In genomic region chr1:56577859-56578663, GRCh38 we compare ENCODE assay signal across 8 cellular contexts. TPM values are rescaled to one million over a fixed set of nuclear protein-coding genes. Genes with fewer than 3 reads are reported as not detected.
A peak's percentile ranks its signal among the peaks of the same experiment; 100 is the strongest.
DNase-seq lines count a peak whose midpoint lies in the region; ATAC-seq lines count a peak whose summit lies in the region.

No MANE protein-coding gene starts in this region.

- H3K36me3 ChIP-seq in muscle layer of colon (ENCODE audit: insufficient read depth, low read length) = no peaks in the 10 kb centered on the region
- no peaks in the 10 kb centered on the region for H3K36me3 ChIP-seq in aorta (ENCODE audit: control insufficient read depth in 1 of 2, insufficient read depth in 2 of 2, low read length in 1 of 2)

- peaks cover 2% of the 10 kb centered on the region for H3K4me1 Mint-ChIP-seq in T-helper 17 cell

- H3K27me3 ChIP-seq in muscle layer of colon (ENCODE audit: control insufficient read depth in 1 of 2, insufficient read depth in 2 of 2, low read length in 2 of 2) (no peaks in the 10 kb centered on the region), aorta (ENCODE audit: control insufficient read depth in 1 of 2, insufficient read depth in 2 of 2, low read length in 1 of 2) (no peaks in the 10 kb centered on the region)

- ATAC-seq in T-helper 17 cell (peak; percentile 25), esophagus mucosa (peak; percentile 68), aorta (ENCODE audit: low FRiP score) (peak; percentile 55), HG02678 (IDR thresholded peaks at IDR 0.05; ENCODE audit: unreplicated experiment) (no peak)

- peak overlapping the region; percentile 88 for H3K4me3 Mint-ChIP-seq in T-helper 17 cell

- H3K4me3 ChIP-seq in muscle layer of colon (ENCODE audit: low read depth in 1 of 2, low read length in 2 of 2) (peak overlapping the region; percentile 73 to 89), aorta (ENCODE audit: low read length in 2 of 2) (peak overlapping the region; percentile 51 to 89)

- peak overlapping the region; percentile 75 for H3K27ac ChIP-seq in muscle layer of colon (ENCODE audit: low read depth, low read length)
- H3K27ac ChIP-seq in aorta (ENCODE audit: low read depth in 1 of 2, low read length in 2 of 2) = peak overlapping the region; percentile 66 to 83

- no peak overlapping the region for H3K27ac Mint-ChIP-seq in T-helper 17 cell

- WGBS in aorta, 2 donors = 1% methylated on average over 40 of the region's 40 CpGs

- peak; percentile 63 for DNase-seq in NCI-H82 (lab: John Stamatoyannopoulos, UW)
- DNase-seq in NCI-H82 treated with DMSO at 0.1 percent for 48 hours (lab: John Stamatoyannopoulos, UW; ENCODE audit: unreplicated experiment) = no peak
- DNase-seq in HuH-7.5 (ENCODE audit: low spot score) = peak; percentile 63
- no peak for DNase-seq in T-helper 17 cell
- peak; percentile 76 to 81 for DNase-seq in aorta

- H3K27me3 Mint-ChIP-seq in T-helper 17 cell = peaks cover 49% of the 10 kb centered on the region

- peaks cover 23% of the 10 kb centered on the region for H3K4me1 ChIP-seq in muscle layer of colon (ENCODE audit: insufficient read depth, low read length)
- H3K4me1 ChIP-seq in aorta (ENCODE audit: control insufficient read depth in 1 of 2, insufficient read depth in 2 of 2, low read length in 2 of 2) = peaks cover 0 to 18% of the 10 kb centered on the region in 2 donors

- H3K9me3 ChIP-seq in T-helper 17 cell (ENCODE audit: control insufficient read depth, low read length, poor library complexity, severe bottlenecking) (peaks cover 2% of the 10 kb centered on the region), muscle layer of colon (ENCODE audit: low read length) (no peaks in the 10 kb centered on the region), aorta (ENCODE audit: control insufficient read depth, low read length) (no peaks in the 10 kb centered on the region)

- no peaks in the 10 kb centered on the region for H3K36me3 Mint-ChIP-seq in T-helper 17 cell (ENCODE audit: low read depth)

- intact Hi-C loops in aorta (cut with DNase I) = loop anchor here (5.0 to 10.0 kb wide), 6 partner anchors 163 to 1201 kb away; no protein-coding TSS in a partner anchor

- H3K9ac ChIP-seq in muscle layer of colon (ENCODE audit: low read length) = peak overlapping the region; percentile 45

RNA-seq across cellular contexts. Expression of gene PLPP3, which starts 1.3 kb away (rescaled TPM):
- total RNA-seq in T-helper 17 cell (under 1 TPM in 1 of 2 donors, not detected in 1; 0.52 TPM), esophagus mucosa (14.7 TPM), aorta (100 to 1,000 TPM in 1 of 2 donors, 10 to 100 TPM in 1; 76.2 to 112 TPM)
- 100 to 1,000 TPM in 1 of 2 donors, 10 to 100 TPM in 1; 19.0 to 114 TPM for polyA plus RNA-seq in aorta

Comparison
In these comparisons a context has a peak if more than half of its experiments do, and no peak if none do; other contexts are left out.
1. DNase-seq: peak in NCI-H82 (single experiment), HuH-7.5 (single experiment) and aorta (2 of 2); none in NCI-H82 treated with DMSO at 0.1 percent for 48 hours (single experiment) and T-helper 17 cell (0 of 3).
2. RNA of gene PLPP3, which starts 1.3 kb away (total RNA-seq): 76.2 to 112 TPM in aorta and 14.7 TPM in esophagus mucosa (single experiment); 0.52 TPM in T-helper 17 cell; every median in the first group is over 10 times any median in the second.